Comparison of ENCODE assay signal across 15 cellular contexts in the genomic region with DNA sequence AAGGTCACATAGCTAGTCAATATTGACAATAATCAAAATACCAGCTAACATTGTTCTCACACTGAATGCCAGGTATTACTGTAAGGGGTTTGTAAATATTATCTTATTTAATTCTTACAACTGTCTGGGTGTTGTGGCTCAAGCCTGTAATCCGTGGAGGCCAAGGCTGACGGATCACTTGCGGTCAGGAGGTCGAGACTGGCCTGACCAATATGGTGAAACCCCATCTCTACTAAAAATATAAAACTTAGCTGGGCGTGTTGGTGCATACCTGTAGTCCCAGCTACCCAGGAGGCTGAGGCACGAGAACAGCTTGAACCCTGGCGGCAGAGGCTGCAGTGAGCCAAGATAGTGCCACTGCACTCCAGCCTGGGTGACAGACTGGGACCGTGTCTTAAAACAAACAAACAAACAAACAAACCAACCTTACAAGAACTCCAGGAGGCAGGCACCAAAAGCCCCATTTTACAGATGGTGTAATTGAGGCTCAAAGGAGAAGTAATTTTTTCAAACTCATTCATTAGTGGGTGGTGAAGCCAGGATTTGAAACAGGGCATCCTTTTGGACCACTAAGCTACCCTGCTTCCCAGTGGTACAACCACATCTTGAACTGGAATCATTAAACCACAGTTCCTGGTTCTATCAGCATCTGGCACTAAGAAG.
A peak's percentile ranks its signal among the peaks of the same experiment; 100 is the strongest.
DNase-seq lines count a peak whose midpoint lies in the region; ATAC-seq, FAIRE-seq and TF ChIP-seq lines count a peak whose summit lies in the region.
"Had no signal": no experiment of that assay in that cellular context is flagged by ENCODE, and none has a peak within 500 bp of the region (broad histone marks: within the 10 kb centered on the region; RNA-seq: fewer than 3 reads in every experiment).

No MANE protein-coding gene starts in this region.

- H3K4me1 Mint-ChIP-seq in T-helper 17 cell (peaks cover 68% of the 10 kb centered on the region), immature natural killer cell (peaks cover 94 to 100% of the 10 kb centered on the region in 2 donors)

- no peaks in the 10 kb centered on the region for H3K9me3 Mint-ChIP-seq in immature natural killer cell
- H3K9me3 Mint-ChIP-seq: H9 had no signal

- no peak for TF ChIP-seq EP300 in HepG2 (IDR thresholded peaks at IDR 0.05; ENCODE audit: low read depth in 2 of 2, low read length in 2 of 2)
- TF ChIP-seq EP300 in HepG2 (CRISPR knock-in tag; IDR thresholded peaks at IDR 0.05; ENCODE audit: borderline replicate concordance): no peak

- POLR2A ChIA-PET in HepG2 (lab: Yijun Ruan, JAX): no interaction called here

- in situ Hi-C loops in HepG2 (cut with HindIII; ENCODE audit: extremely low pct_ligation_motif_present, low pct_unique_long_range_greater_than_20kb): no loop called here

- TF ChIP-seq CTCF in HepG2 (CRISPR knock-in tag; IDR thresholded peaks at IDR 0.05): no peak
- TF ChIP-seq CTCF in right lobe of liver (IDR thresholded peaks at IDR 0.05): no peak
- no peak for TF ChIP-seq CTCF in psoas muscle (IDR thresholded peaks at IDR 0.05)

- H3K27me3 ChIP-seq in HepG2 (ENCODE audit: control insufficient read depth in 1 of 2, insufficient read depth in 2 of 2, low read length in 2 of 2): peaks cover 0 to 9% of the 10 kb centered on the region in 2 experiments; a peak in 1 of 5 replicates
- H3K27me3 ChIP-seq in right lobe of liver: no peaks in the 10 kb centered on the region
- H3K27me3 ChIP-seq in psoas muscle (ENCODE audit: insufficient read depth in 3 of 3, low read length in 2 of 3): no peaks in the 10 kb centered on the region

- H3K9me3 ChIP-seq in HepG2 (ENCODE audit: low read length) (no peaks in the 10 kb centered on the region), right lobe of liver (no peaks in the 10 kb centered on the region), T-helper 17 cell (ENCODE audit: control insufficient read depth, low read length, poor library complexity, severe bottlenecking) (no peaks in the 10 kb centered on the region), psoas muscle (no peaks in the 10 kb centered on the region)

- H3K27me3 Mint-ChIP-seq in T-helper 17 cell (no peaks in the 10 kb centered on the region), immature natural killer cell (ENCODE audit: low read depth in 3 of 3) (peaks cover 14 to 35% (median 18%) of the 10 kb centered on the region in 3 donors)

- H3K9ac ChIP-seq in HepG2 (ENCODE audit: insufficient read depth, low read depth, low read length): no peak overlapping the region

- H3K4me2 ChIP-seq in HepG2 (ENCODE audit: low read depth, low read length): no peak overlapping the region

- BruUV-seq in HepG2 (replicated peaks; lab: Mats Ljungman, UMichigan): no TSS peak

- no peak for TF ChIP-seq RAD21 in HepG2 (CRISPR knock-in tag; IDR thresholded peaks at IDR 0.05)

- no peak overlapping the region for H2AFZ ChIP-seq in HepG2 (ENCODE audit: low read length)

- CTCF ChIA-PET in HepG2 (lab: Yijun Ruan, JAX; ENCODE audit: low intra/inter-chr PET ratio, low total read pairs): no interaction called here

- H3K79me2 ChIP-seq in HepG2 (ENCODE audit: insufficient read depth, low read length): no peaks in the 10 kb centered on the region

- no peaks in the 10 kb centered on the region for H4K20me1 ChIP-seq in HepG2 (ENCODE audit: insufficient read depth, low read length)

- H3K4me1 ChIP-seq in HepG2 (ENCODE audit: insufficient read depth, low read length) (no peaks in the 10 kb centered on the region), right lobe of liver (no peaks in the 10 kb centered on the region), psoas muscle (peaks cover 11% of the 10 kb centered on the region)

- intact Hi-C loops in HepG2 (cut with micrococcal nuclease; ENCODE audit: unreplicated experiment) (no loop called here), right lobe of liver (cut with DNase I) (no loop called here), Right ventricle myocardium superior (cut with DNase I) (no loop called here), psoas muscle (cut with DNase I) (no loop called here)

- H3K27ac ChIP-seq in HepG2 (ENCODE audit: extremely low read length, insufficient read depth, low read length): no peak overlapping the region
- no peak overlapping the region for H3K27ac ChIP-seq in right lobe of liver
- H3K27ac ChIP-seq in psoas muscle: no peak overlapping the region
- H3K27ac ChIP-seq: RWPE1 had no signal

- ATAC-seq in HepG2 (no peak), right lobe of liver (no peak), T-helper 17 cell (no peak), Right ventricle myocardium superior (ENCODE audit: poor library complexity) (no peak), psoas muscle (no peak)

- no peak overlapping the region for H3K4me3 Mint-ChIP-seq in T-helper 17 cell
- H3K4me3 Mint-ChIP-seq in immature natural killer cell: peak overlapping the region; percentile 57 to 94 (median 82)
- H3K4me3 Mint-ChIP-seq: H9 had no signal

- H3K27ac Mint-ChIP-seq in T-helper 17 cell (peak overlapping the region; percentile 96), immature natural killer cell (peak overlapping the region; percentile 98 to 100 (median 99))

- H3K36me3 ChIP-seq in HepG2 (replicated peaks in 1 of 2; ENCODE audit: control insufficient read depth in 1 of 2, insufficient read depth in 2 of 2, low read length in 2 of 2): no peaks in the 10 kb centered on the region
- H3K36me3 ChIP-seq in right lobe of liver: no peaks in the 10 kb centered on the region
- H3K36me3 ChIP-seq in psoas muscle (ENCODE audit: insufficient read depth in 1 of 2, low read depth in 1 of 2): no peaks in the 10 kb centered on the region

- H3K4me3 ChIP-seq in HepG2 (replicated peaks in 1 of 3; ENCODE audit: insufficient read depth in 1 of 3, low read depth in 2 of 3, low read length in 3 of 3) (no peak overlapping the region), right lobe of liver (no peak overlapping the region), psoas muscle (no peak overlapping the region)

- no peak for TF ChIP-seq POLR2A in HepG2 (IDR thresholded peaks at IDR 0.05; ENCODE audit: insufficient read depth in 1 of 2, low read depth in 2 of 2, low read length in 2 of 2)
- no peak for TF ChIP-seq POLR2A in right lobe of liver (IDR thresholded peaks at IDR 0.05)

- no peaks in the 10 kb centered on the region for H3K36me3 Mint-ChIP-seq in T-helper 17 cell (ENCODE audit: low read depth)
- H3K36me3 Mint-ChIP-seq in immature natural killer cell: peaks cover 0 to 3% (median 0%) of the 10 kb centered on the region in 3 donors

- WGBS in HepG2 (ENCODE audit: low lambda C conversion rate): 14% methylated on average over 8 of the region's 8 CpGs
- WGBS in right lobe of liver (ENCODE audit: insufficient coverage, low coverage, low lambda C conversion rate, missing lambda C conversion rate): 87% methylated on average over 6 of the region's 8 CpGs
- 97% methylated on average over 8 of the region's 8 CpGs for WGBS in psoas muscle, 3 donors

- no peak for FAIRE-seq in HepG2 (lab: Jason Lieb, UNC)

- DNase-seq in HepG2 (ENCODE audit: low spot score) (no peak), right lobe of liver (no peak), T-helper 17 cell (no peak), immature natural killer cell (no peak), Right ventricle myocardium superior (no peak), medulla oblongata (ENCODE audit: extremely low spot score) (no peak), psoas muscle (no peak)
- no peak for DNase-seq in activated CD4-positive, CD25-positive, alpha-beta regulatory T cell treated with anti-CD3 and anti-CD28 coated beads, Interleukin-2, amount 50 U/mL, for 72 hours
- DNase-seq: activated T-cell treated with anti-CD3 and anti-CD28 coated beads, Interleukin-2, amount 50 U/mL, for 1 hour; anterior cingulate cortex; DMS 273 treated with DMSO at 0.1 percent for 48 hours; H9; NCI-H226; posterior cingulate gyrus had no signal

TF ChIP-seq in HepG2, 621 proteins besides CTCF, POLR2A, EP300 and RAD21:
- no peak for TF ChIP-seq ZNF7 (CRISPR knock-in tag; IDR thresholded peaks at IDR 0.05)
- TF ChIP-seq SOX6 (IDR thresholded peaks at IDR 0.05): no peak
- TF ChIP-seq SOX6 (CRISPR knock-in tag; IDR thresholded peaks at IDR 0.05): no peak
- TF ChIP-seq ZEB1 (IDR thresholded peaks at IDR 0.05; ENCODE audit: insufficient replicate concordance, low read depth): no peak
- no peak for TF ChIP-seq ATF1 (CRISPR knock-in tag; IDR thresholded peaks at IDR 0.05)
- TF ChIP-seq ZNF629 (CRISPR knock-in tag; conservative IDR thresholded peaks at IDR 0.05): peak; percentile 66
- no peak for TF ChIP-seq ZNF547 (CRISPR knock-in tag; IDR thresholded peaks at IDR 0.05)
- no peak for TF ChIP-seq ZNF670 (CRISPR knock-in tag; IDR thresholded peaks at IDR 0.05; ENCODE audit: borderline replicate concordance)
- TF ChIP-seq, protein P1, sequence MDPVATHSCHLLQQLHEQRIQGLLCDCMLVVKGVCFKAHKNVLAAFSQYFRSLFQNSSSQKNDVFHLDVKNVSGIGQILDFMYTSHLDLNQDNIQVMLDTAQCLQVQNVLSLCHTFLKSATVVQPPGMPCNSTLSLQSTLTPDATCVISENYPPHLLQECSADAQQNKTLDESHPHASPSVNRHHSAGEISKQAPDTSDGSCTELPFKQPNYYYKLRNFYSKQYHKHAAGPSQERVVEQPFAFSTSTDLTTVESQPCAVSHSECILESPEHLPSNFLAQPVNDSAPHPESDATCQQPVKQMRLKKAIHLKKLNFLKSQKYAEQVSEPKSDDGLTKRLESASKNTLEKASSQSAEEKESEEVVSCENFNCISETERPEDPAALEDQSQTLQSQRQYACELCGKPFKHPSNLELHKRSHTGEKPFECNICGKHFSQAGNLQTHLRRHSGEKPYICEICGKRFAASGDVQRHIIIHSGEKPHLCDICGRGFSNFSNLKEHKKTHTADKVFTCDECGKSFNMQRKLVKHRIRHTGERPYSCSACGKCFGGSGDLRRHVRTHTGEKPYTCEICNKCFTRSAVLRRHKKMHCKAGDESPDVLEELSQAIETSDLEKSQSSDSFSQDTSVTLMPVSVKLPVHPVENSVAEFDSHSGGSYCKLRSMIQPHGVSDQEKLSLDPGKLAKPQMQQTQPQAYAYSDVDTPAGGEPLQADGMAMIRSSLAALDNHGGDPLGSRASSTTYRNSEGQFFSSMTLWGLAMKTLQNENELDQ (CRISPR knock-in tag; IDR thresholded peaks at IDR 0.05; ENCODE audit: borderline replicate concordance): no peak
